1 cellular context compared by ENCODE assay signal in the genomic region with DNA sequence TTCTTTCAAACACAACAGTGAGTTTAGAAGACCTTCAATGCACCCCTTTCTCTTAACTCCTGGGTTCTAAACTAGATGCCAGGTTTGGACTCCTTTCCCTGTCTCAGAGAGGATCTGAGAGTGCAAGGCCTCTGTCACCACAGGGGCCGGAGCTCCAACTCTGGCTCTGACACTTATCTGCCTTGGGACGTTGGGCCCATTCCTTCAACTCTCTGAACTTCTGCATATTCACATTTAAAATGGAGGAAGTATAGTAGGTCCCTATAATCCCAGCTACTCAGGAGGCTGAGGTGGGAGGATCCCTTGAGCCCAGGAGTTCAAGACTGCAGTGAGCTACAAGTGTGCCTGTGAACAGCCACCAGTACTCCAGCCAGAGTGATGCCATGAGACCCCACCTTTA.
TF ChIP-seq lines count a peak whose summit lies in the region.

No MANE protein-coding gene starts in this region.

TF ChIP-seq in H1, 55 proteins besides CTCF, POLR2A, EP300 and RAD21:
- TF ChIP-seq CEBPB (IDR thresholded peaks at IDR 0.05; ENCODE audit: low read depth, low read length) (no peak), NANOG (IDR thresholded peaks at IDR 0.05; ENCODE audit: insufficient read depth, low read depth, low read length, poor library complexity, severe bottlenecking) (no peak), FOSL1 (IDR thresholded peaks at IDR 0.05; ENCODE audit: insufficient read depth, low read depth, low read length) (no peak), TCF12 (IDR thresholded peaks at IDR 0.05; ENCODE audit: low read depth, low read length) (no peak), POU5F1 (IDR thresholded peaks at IDR 0.05; ENCODE audit: low read depth, low read length) (no peak), JUND (IDR thresholded peaks at IDR 0.05; ENCODE audit: low read length) (no peak), EZH2 (IDR thresholded peaks at IDR 0.05; ENCODE audit: low read depth, low read length, severe bottlenecking) (no peak), HDAC2 (IDR thresholded peaks at IDR 0.05; ENCODE audit: borderline replicate concordance in 1 of 2, low read depth in 2 of 2, low read length in 2 of 2) (no peak), TAF1 (IDR thresholded peaks at IDR 0.05; ENCODE audit: low read depth, low read length) (no peak), CTBP2 (IDR thresholded peaks at IDR 0.05; ENCODE audit: borderline replicate concordance, insufficient read depth, insufficient read length, low read length) (no peak), CHD2 (IDR thresholded peaks at IDR 0.05; ENCODE audit: low read length) (no peak)
- TF ChIP-seq, protein P1, sequence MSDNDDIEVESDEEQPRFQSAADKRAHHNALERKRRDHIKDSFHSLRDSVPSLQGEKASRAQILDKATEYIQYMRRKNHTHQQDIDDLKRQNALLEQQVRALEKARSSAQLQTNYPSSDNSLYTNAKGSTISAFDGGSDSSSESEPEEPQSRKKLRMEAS (IDR thresholded peaks at IDR 0.05): no peak
TF ChIP-seq in H1: peak in this region for 0.
